Comparison of ENCODE assay signal across 22 cellular contexts in the genomic region with DNA sequence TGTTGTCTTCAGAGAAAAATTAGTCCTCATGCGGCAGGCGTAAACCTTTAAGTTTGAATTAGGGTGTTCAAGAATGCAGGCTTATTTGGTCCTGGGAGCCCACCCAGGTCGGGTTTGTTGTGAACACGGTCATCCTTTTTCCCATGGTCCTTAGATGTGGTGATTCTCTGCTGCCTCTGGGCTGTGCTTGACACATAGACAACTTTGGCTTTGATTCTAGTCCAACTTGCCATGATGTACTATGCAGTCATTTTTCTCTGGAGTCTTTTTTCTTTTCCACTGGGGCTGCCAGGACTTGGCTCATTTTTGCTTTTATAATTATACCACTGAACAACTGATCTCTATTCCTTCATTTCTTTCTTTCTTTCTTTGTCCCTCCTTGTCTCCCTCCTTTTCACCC.
"Had no signal": no experiment of that assay in that cellular context is flagged by ENCODE, and none has a peak within 500 bp of the region (broad histone marks: within the 10 kb centered on the region; RNA-seq: fewer than 3 reads in every experiment).

No MANE protein-coding gene starts in this region.

- DNase-seq: activated CD4-positive, alpha-beta memory T cell treated with anti-CD3 and anti-CD28 coated beads, Interleukin-2, amount 10 ng/mL, durations not matched to agents 7 days and 5 days; activated CD4-positive, alpha-beta T cell treated with anti-CD3 and anti-CD28 coated beads for 36 hours; activated CD4-positive, alpha-beta T cell treated with anti-CD3 and anti-CD28 coated beads, Interleukin-2, amount 50 U/mL, for 1 hour; activated gamma-delta T cell; activated naive CD4-positive, alpha-beta T cell treated with anti-CD3 and anti-CD28 coated beads, Interleukin-2, amount 10 ng/mL, durations not matched to agents 7 days and 5 days; activated naive CD8-positive, alpha-beta T cell treated with anti-CD3 and anti-CD28 coated beads for 36 hours; activated T-cell treated with anti-CD3 and anti-CD28 coated beads for 4 hours; activated T-cell treated with anti-CD3 and anti-CD28 coated beads, Interleukin-2, amount 50 U/mL, for 48 hours; MM.1S; NCI-H1105; NCI-H1436; NCI-H1694 treated with DMSO at 0.1 percent for 48 hours; NCI-H2029 treated with DMSO at 0.1 percent for 48 hours; NCI-H345; NCI-H510A; NCI-H526 treated with DMSO at 0.1 percent for 48 hours; NCI-H82; SJCRH30; T-helper 1 cell; WERI-Rb-1 had no signal

- H3K36me3 ChIP-seq: SJCRH30, WERI-Rb-1 had no signal

- H3K4me1 ChIP-seq: SJCRH30 had no signal

- H3K9me2 ChIP-seq: SK-N-SH had no signal

- H3K4me2 ChIP-seq: SK-N-SH had no signal

- ATAC-seq: activated CD4-positive, alpha-beta T cell treated with anti-CD3 and anti-CD28 coated beads for 36 hours; activated T-helper 17 cell treated with anti-CD3 and anti-CD28 coated beads, Interleukin-2, amount 50 U/mL, for 72 hours had no signal

- H3K9me3 ChIP-seq: SJCRH30, SK-N-SH had no signal

- H3K27ac ChIP-seq: SJCRH30, WERI-Rb-1 had no signal

- H3K4me3 ChIP-seq: SJCRH30 had no signal
